In the genomic region with DNA sequence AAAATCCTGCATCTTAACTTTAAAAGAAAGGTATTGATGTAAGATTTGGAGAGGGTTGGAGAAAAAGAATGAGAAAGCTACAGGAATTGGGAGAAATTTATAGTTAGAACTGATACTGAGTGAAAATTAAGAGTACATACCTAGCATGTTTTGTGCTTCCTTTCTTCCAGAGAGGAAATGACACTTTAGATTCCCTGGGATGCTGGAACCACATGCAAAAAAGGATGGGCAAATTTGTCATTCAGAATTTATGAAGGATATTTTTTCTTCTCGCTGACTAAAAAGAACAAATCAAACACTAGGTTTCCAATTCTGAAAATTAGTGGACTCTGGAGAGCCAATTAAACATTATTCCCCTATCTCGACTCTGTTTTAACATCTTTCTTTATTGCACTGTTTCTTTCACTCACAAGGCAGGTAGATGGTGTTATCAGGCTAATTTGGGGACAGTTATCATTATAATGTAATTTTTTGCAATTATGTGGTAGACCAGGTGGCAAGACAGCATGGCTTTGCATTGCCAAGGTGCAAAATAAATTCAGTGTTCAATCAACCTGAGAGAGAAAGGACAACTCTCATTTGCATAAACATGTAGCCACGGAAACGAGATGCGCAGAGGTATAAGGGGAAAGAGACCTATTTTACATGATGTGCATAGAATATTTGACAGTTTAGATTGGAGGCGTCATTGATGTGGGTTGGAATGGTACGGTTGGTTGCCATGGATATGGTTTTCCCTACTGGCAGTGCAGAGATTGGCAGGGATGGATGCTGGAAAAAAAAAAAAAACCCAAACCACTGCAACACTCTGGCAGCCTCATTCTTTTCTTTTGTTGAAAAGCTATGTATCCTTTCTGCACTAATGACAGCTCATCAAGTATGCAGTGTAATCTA, we compare ENCODE assay signal across 21 cellular contexts.
DNase-seq lines count a peak whose midpoint lies in the region; ATAC-seq and TF ChIP-seq lines count a peak whose summit lies in the region.
"Had no signal": no experiment of that assay in that cellular context is flagged by ENCODE, and none has a peak within 500 bp of the region (broad histone marks: within the 10 kb centered on the region; RNA-seq: fewer than 3 reads in every experiment).

No MANE protein-coding gene starts in this region.

- H3K4me2 ChIP-seq in neural cell (ENCODE audit: low read length) = peak overlapping the region; percentile 74

- H3K4me3 Mint-ChIP-seq in brain = peak overlapping the region; percentile 2 to 72 (median 35)
- H3K4me3 Mint-ChIP-seq: CD4-positive, alpha-beta T cell; H9; T-cell had no signal

- H3K9me3 ChIP-seq in neural cell (ENCODE audit: low read length) = no peaks in the 10 kb centered on the region

- ATAC-seq in HG03521 (IDR thresholded peaks at IDR 0.05; ENCODE audit: unreplicated experiment) = no peak
- ATAC-seq: PC-3, SK-N-SH treated with all-trans-retinoic acid at 6 μM for 48 hours, T-cell had no signal

- DNase-seq in NCI-H2081 (lab: John Stamatoyannopoulos, UW) (peak; percentile 14 to 68), NCI-H2081 treated with DMSO at 0.1 percent for 48 hours (lab: John Stamatoyannopoulos, UW) (no peak), NCI-H1417 treated with DMSO at 0.1 percent for 48 hours (lab: John Stamatoyannopoulos, UW) (peak; percentile 13), AML-193 (lab: John Stamatoyannopoulos, UW) (no peak)
- no peak for DNase-seq in stimulated activated CD4-positive, alpha-beta T cell treated with anti-CD3 and anti-CD28 coated beads, Interleukin-15, amount 100 ng/mL, for 24 hours
- DNase-seq: CD4-positive, alpha-beta T cell; DMS53; H9; MM.1S; NCI-H1092; NCI-H187; NCI-H2171; NCI-H774; PC-3; SIG-M5; T-cell had no signal

- peak overlapping the region; percentile 63 for H3K4me3 ChIP-seq in neural cell (ENCODE audit: low read length)

- peak overlapping the region; percentile 96 for H3K27ac ChIP-seq in neural cell (ENCODE audit: low read length)
- H3K27ac ChIP-seq: RWPE1 had no signal

- TF ChIP-seq CTCF in brain (conservative IDR thresholded peaks at IDR 0.05) = no peak
- peak; percentile 29 for TF ChIP-seq CTCF in neural cell (IDR thresholded peaks at IDR 0.05; ENCODE audit: poor library complexity, severe bottlenecking)

- TF ChIP-seq RAD21 in neural cell (conservative IDR thresholded peaks at IDR 0.05) = no peak

- H3K4me1 Mint-ChIP-seq in brain = peaks cover 59% of the 10 kb centered on the region
- H3K4me1 Mint-ChIP-seq: T-cell had no signal

- H3K9ac ChIP-seq in neural cell (ENCODE audit: low read length) = peak overlapping the region; percentile 73

- TF ChIP-seq EP300 in neural cell (conservative IDR thresholded peaks at IDR 0.05; ENCODE audit: poor library complexity, severe bottlenecking) = peak; percentile 97

- no peaks in the 10 kb centered on the region for H3K9me2 ChIP-seq in neural cell (ENCODE audit: insufficient read depth, low read length)

- H3K27me3 ChIP-seq in neural cell (ENCODE audit: insufficient read depth, low read depth, low read length) = no peaks in the 10 kb centered on the region

- no peak overlapping the region for H2AFZ ChIP-seq in neural cell (ENCODE audit: low read depth, low read length)

- peak overlapping the region; percentile 59 to 93 (median 66) for H3K27ac Mint-ChIP-seq in brain
- H3K27ac Mint-ChIP-seq: CD4-positive, alpha-beta T cell; H9; T-cell had no signal

- no peaks in the 10 kb centered on the region for H3K9me3 Mint-ChIP-seq in brain
- H3K9me3 Mint-ChIP-seq: CD4-positive, alpha-beta T cell; H9; T-cell had no signal

- H3K36me3 Mint-ChIP-seq in brain = no peaks in the 10 kb centered on the region
- H3K36me3 Mint-ChIP-seq: T-cell had no signal

- peaks cover 38% of the 10 kb centered on the region for H3K79me2 ChIP-seq in neural cell (replicated peaks; ENCODE audit: insufficient read depth, low read length)

- H4K20me1 ChIP-seq in neural cell (ENCODE audit: insufficient read depth) = no peaks in the 10 kb centered on the region

- H3K36me3 ChIP-seq in neural cell (ENCODE audit: insufficient read depth, low read length) = no peaks in the 10 kb centered on the region

- H3F3A ChIP-seq in neural cell (ENCODE audit: insufficient read depth, low read length, poor library complexity, severe bottlenecking) = peaks cover 11% of the 10 kb centered on the region

- no peaks in the 10 kb centered on the region for H3K27me3 Mint-ChIP-seq in brain

TF ChIP-seq in neural cell, 6 proteins besides CTCF, POLR2A, EP300 and RAD21:
- TF ChIP-seq, protein P1, sequence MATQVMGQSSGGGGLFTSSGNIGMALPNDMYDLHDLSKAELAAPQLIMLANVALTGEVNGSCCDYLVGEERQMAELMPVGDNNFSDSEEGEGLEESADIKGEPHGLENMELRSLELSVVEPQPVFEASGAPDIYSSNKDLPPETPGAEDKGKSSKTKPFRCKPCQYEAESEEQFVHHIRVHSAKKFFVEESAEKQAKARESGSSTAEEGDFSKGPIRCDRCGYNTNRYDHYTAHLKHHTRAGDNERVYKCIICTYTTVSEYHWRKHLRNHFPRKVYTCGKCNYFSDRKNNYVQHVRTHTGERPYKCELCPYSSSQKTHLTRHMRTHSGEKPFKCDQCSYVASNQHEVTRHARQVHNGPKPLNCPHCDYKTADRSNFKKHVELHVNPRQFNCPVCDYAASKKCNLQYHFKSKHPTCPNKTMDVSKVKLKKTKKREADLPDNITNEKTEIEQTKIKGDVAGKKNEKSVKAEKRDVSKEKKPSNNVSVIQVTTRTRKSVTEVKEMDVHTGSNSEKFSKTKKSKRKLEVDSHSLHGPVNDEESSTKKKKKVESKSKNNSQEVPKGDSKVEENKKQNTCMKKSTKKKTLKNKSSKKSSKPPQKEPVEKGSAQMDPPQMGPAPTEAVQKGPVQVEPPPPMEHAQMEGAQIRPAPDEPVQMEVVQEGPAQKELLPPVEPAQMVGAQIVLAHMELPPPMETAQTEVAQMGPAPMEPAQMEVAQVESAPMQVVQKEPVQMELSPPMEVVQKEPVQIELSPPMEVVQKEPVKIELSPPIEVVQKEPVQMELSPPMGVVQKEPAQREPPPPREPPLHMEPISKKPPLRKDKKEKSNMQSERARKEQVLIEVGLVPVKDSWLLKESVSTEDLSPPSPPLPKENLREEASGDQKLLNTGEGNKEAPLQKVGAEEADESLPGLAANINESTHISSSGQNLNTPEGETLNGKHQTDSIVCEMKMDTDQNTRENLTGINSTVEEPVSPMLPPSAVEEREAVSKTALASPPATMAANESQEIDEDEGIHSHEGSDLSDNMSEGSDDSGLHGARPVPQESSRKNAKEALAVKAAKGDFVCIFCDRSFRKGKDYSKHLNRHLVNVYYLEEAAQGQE (IDR thresholded peaks at IDR 0.05; ENCODE audit: borderline replicate concordance) = peak; percentile 92
- TF ChIP-seq SMC3 (conservative IDR thresholded peaks at IDR 0.05; ENCODE audit: poor library complexity) (peak; percentile 34), POLR2AphosphoS5 (IDR thresholded peaks at IDR 0.05) (peak; percentile 84), EZH2 (IDR thresholded peaks at IDR 0.05; ENCODE audit: borderline replicate concordance, insufficient read depth, low read length, poor library complexity, severe bottlenecking) (no peak), MXI1 (conservative IDR thresholded peaks at IDR 0.05; ENCODE audit: poor library complexity, severe bottlenecking) (peak; percentile 85), TAF1 (IDR thresholded peaks at IDR 0.05; ENCODE audit: low read depth) (peak; percentile 41)
TF ChIP-seq in neural cell: peak in this region for 5.

Comparison
In these comparisons a context has a peak if more than half of its experiments do, and no peak if none do; other contexts are left out.
1. DNase-seq: peak in NCI-H2081 (2 of 2) and NCI-H1417 treated with DMSO at 0.1 percent for 48 hours (single experiment); none in NCI-H2081 treated with DMSO at 0.1 percent for 48 hours (single experiment), AML-193 (0 of 2) and stimulated activated CD4-positive, alpha-beta T cell treated with anti-CD3 and anti-CD28 coated beads, Interleukin-15, amount 100 ng/mL, for 24 hours (single experiment).